In genomic region chr17:17888371-17888770, GRCh38 we compare ENCODE assay signal across 29 cellular contexts.
"Had no signal": no experiment of that assay in that cellular context is flagged by ENCODE, and none has a peak within 500 bp of the region (broad histone marks: within the 10 kb centered on the region; RNA-seq: fewer than 3 reads in every experiment).

No MANE protein-coding gene starts in this region.

- H3K4me1 ChIP-seq: adrenal gland, ascending aorta had no signal

- ATAC-seq: esophagus mucosa; left lobe of liver; lower lobe of right lung; natural killer cell; sciatic nerve; stimulated activated effector memory CD8-positive, alpha-beta T cell treated with anti-CD3 and anti-CD28 coated beads, Interleukin-12 subunit alpha, Interleukin-12 subunit beta, amount 100 ng/mL, for 72 hours had no signal

- H3K36me3 ChIP-seq: ovary had no signal

- H3K27me3 Mint-ChIP-seq: activated naive CD8-positive, alpha-beta T cell treated with anti-CD3 and anti-CD28 coated beads for 36 hours; progenitor cell of endocrine pancreas; stimulated activated naive CD8-positive, alpha-beta T cell treated with anti-CD3 and anti-CD28 coated beads, Interleukin-15, Interleukin-2, amounts not matched to agents 100 ng/mL and 50 ng/mL, for 24 hours had no signal

- H3K27ac ChIP-seq: adrenal gland, ascending aorta, heart left ventricle, lower lobe of right lung, neutrophil, ovary had no signal

- H3K27me3 ChIP-seq: adrenal gland, ascending aorta, heart left ventricle, neutrophil, ovary had no signal

- H3K4me3 Mint-ChIP-seq: activated naive CD4-positive, alpha-beta T cell treated with anti-CD3 and anti-CD28 coated beads for 36 hours; activated naive CD8-positive, alpha-beta T cell treated with anti-CD3 and anti-CD28 coated beads for 36 hours; activated T-helper 1 cell treated with anti-CD3 and anti-CD28 coated beads, Interleukin-12 subunit alpha, Interleukin-12 subunit beta, Interleukin-2, Interleukin-4 antibody, amounts not matched to agents 30 ng/mL and 10 ng/mL and 1 ng/mL, durations not matched to agents 14 hours and 24 hours and 36 hours; endodermal cell; immature natural killer cell; natural killer cell; stimulated activated effector memory CD8-positive, alpha-beta T cell treated with anti-CD3 and anti-CD28 coated beads, Interleukin-12 subunit alpha, Interleukin-12 subunit beta, amount 100 ng/mL, for 72 hours; stimulated activated naive CD8-positive, alpha-beta T cell treated with anti-CD3 and anti-CD28 coated beads, Interleukin-15, Interleukin-2, amounts not matched to agents 100 ng/mL and 50 ng/mL, for 24 hours had no signal

- H3K9me3 Mint-ChIP-seq: activated naive CD4-positive, alpha-beta T cell treated with anti-CD3 and anti-CD28 coated beads for 36 hours; activated naive CD8-positive, alpha-beta T cell treated with anti-CD3 and anti-CD28 coated beads for 36 hours; activated T-helper 1 cell treated with anti-CD3 and anti-CD28 coated beads, Interleukin-12 subunit alpha, Interleukin-12 subunit beta, Interleukin-2, Interleukin-4 antibody, amounts not matched to agents 30 ng/mL and 10 ng/mL and 1 ng/mL, durations not matched to agents 14 hours and 24 hours and 36 hours; endodermal cell; immature natural killer cell; natural killer cell; stimulated activated effector memory CD8-positive, alpha-beta T cell treated with anti-CD3 and anti-CD28 coated beads, Interleukin-12 subunit alpha, Interleukin-12 subunit beta, amount 100 ng/mL, for 72 hours; stimulated activated naive CD8-positive, alpha-beta T cell treated with anti-CD3 and anti-CD28 coated beads, Interleukin-15, Interleukin-2, amounts not matched to agents 100 ng/mL and 50 ng/mL, for 24 hours had no signal

- H3K36me3 Mint-ChIP-seq: natural killer cell had no signal

- H3K4me3 ChIP-seq: adrenal gland, ascending aorta, heart left ventricle, lower lobe of right lung, ovary had no signal

- H3K27ac Mint-ChIP-seq: activated naive CD4-positive, alpha-beta T cell treated with anti-CD3 and anti-CD28 coated beads for 36 hours; activated naive CD8-positive, alpha-beta T cell treated with anti-CD3 and anti-CD28 coated beads for 36 hours; activated T-helper 1 cell treated with anti-CD3 and anti-CD28 coated beads, Interleukin-12 subunit alpha, Interleukin-12 subunit beta, Interleukin-2, Interleukin-4 antibody, amounts not matched to agents 30 ng/mL and 10 ng/mL and 1 ng/mL, durations not matched to agents 14 hours and 24 hours and 36 hours; endodermal cell; natural killer cell; progenitor cell of endocrine pancreas; stimulated activated effector memory CD8-positive, alpha-beta T cell treated with anti-CD3 and anti-CD28 coated beads, Interleukin-12 subunit alpha, Interleukin-12 subunit beta, amount 100 ng/mL, for 72 hours; stimulated activated naive CD8-positive, alpha-beta T cell treated with anti-CD3 and anti-CD28 coated beads, Interleukin-15, Interleukin-2, amounts not matched to agents 100 ng/mL and 50 ng/mL, for 24 hours had no signal

- H3K9me3 ChIP-seq: adrenal gland, ascending aorta, heart left ventricle, lower lobe of right lung, neutrophil, ovary had no signal

- FAIRE-seq: small intestine had no signal

- DNase-seq: activated CD4-positive, alpha-beta T cell treated with anti-CD3 and anti-CD28 coated beads for 4 hours; activated CD4-positive, alpha-beta T cell treated with anti-CD3 and anti-CD28 coated beads, Interleukin-2, amount 50 U/mL, for 4 hours; activated CD4-positive, CD25-positive, alpha-beta regulatory T cell; activated CD8-positive, alpha-beta memory T cell treated with anti-CD3 and anti-CD28 coated beads for 24 hours; activated effector memory CD4-positive, alpha-beta T cell treated with anti-CD3 and anti-CD28 coated beads, Interleukin-2, amount 50 U/mL, for 16 hours; activated naive CD4-positive, alpha-beta T cell treated with anti-CD3 and anti-CD28 coated beads for 36 hours; activated naive CD8-positive, alpha-beta T cell treated with anti-CD3 and anti-CD28 coated beads for 36 hours; adrenal gland; caudate nucleus; foreskin fibroblast; hypothalamus; immature natural killer cell; kidney glomerular epithelial cell; lower lobe of right lung; natural killer cell; ovary; small intestine; stimulated activated CD4-positive, alpha-beta T cell treated with anti-CD3 and anti-CD28 coated beads, Interleukin-4, amount 100 ng/mL, for 24 hours had no signal
